In genomic region chr12:124771462-124772361, GRCh38 we compare ENCODE assay signal across 8 cellular contexts.
DNase-seq lines count a peak whose midpoint lies in the region; ATAC-seq and TF ChIP-seq lines count a peak whose summit lies in the region.

No MANE protein-coding gene starts in this region.

- H3K27me3 Mint-ChIP-seq in dendritic cell treated with granulocyte-macrophage colony-stimulating factor and Interleukin-4, amounts not matched to agents 40 ng/mL and 50 ng/mL, for 4 days = peaks cover 12% of the 10 kb centered on the region

- H3K4me1 ChIP-seq in HAP-1 = peaks cover 10% of the 10 kb centered on the region
- H3K4me1 ChIP-seq in lower lobe of right lung = peaks cover 34% of the 10 kb centered on the region

- H3K9me3 Mint-ChIP-seq in dendritic cell treated with granulocyte-macrophage colony-stimulating factor and Interleukin-4, amounts not matched to agents 40 ng/mL and 50 ng/mL, for 4 days = no peaks in the 10 kb centered on the region

- no peak overlapping the region for H3K4me3 Mint-ChIP-seq in dendritic cell treated with granulocyte-macrophage colony-stimulating factor and Interleukin-4, amounts not matched to agents 40 ng/mL and 50 ng/mL, for 4 days

- peak; percentile 79 to 83 for ATAC-seq in lower lobe of right lung
- ATAC-seq in GM21447 (IDR thresholded peaks at IDR 0.05; ENCODE audit: unreplicated experiment) = no peak

- peak; percentile 96 for TF ChIP-seq CTCF in lower lobe of right lung (IDR thresholded peaks at IDR 0.05)

- intact Hi-C loops in dendritic cell treated with granulocyte-macrophage colony-stimulating factor and Interleukin-4, amounts not matched to agents 40 ng/mL and 50 ng/mL, for 4 days (cut with micrococcal nuclease) = loop anchor here (5.0 to 10.0 kb wide), 3 partner anchors 133 to 734 kb away; no protein-coding TSS in a partner anchor
- intact Hi-C loops in lower lobe of right lung (cut with DNase I) = loop anchor here (10.0 kb wide), 1 partner anchor 737 kb away; no protein-coding TSS in a partner anchor

- no peaks in the 10 kb centered on the region for H3K9me3 ChIP-seq in HAP-1
- H3K9me3 ChIP-seq in lower lobe of right lung = no peaks in the 10 kb centered on the region

- H3K36me3 Mint-ChIP-seq in dendritic cell treated with granulocyte-macrophage colony-stimulating factor and Interleukin-4, amounts not matched to agents 40 ng/mL and 50 ng/mL, for 4 days (ENCODE audit: low read depth) = peaks cover 12% of the 10 kb centered on the region

- no peak overlapping the region for H3K27ac ChIP-seq in lower lobe of right lung

- H3K27ac Mint-ChIP-seq in dendritic cell treated with granulocyte-macrophage colony-stimulating factor and Interleukin-4, amounts not matched to agents 40 ng/mL and 50 ng/mL, for 4 days = peak overlapping the region; percentile 69

- H3K27me3 ChIP-seq in HAP-1 (ENCODE audit: low read depth) (no peaks in the 10 kb centered on the region), lower lobe of right lung (ENCODE audit: low read depth) (no peaks in the 10 kb centered on the region)

- H3K36me3 ChIP-seq in HAP-1 (replicated peaks) (no peaks in the 10 kb centered on the region), lower lobe of right lung (no peaks in the 10 kb centered on the region)

- DNase-seq in AML-193 (lab: John Stamatoyannopoulos, UW) (peak; percentile 35 to 50), HAP-1 (ENCODE audit: low spot score in 2 of 2) (peak; percentile 40 to 93), NCI-H524 treated with DMSO at 0.1 percent for 48 hours (lab: John Stamatoyannopoulos, UW) (peak; percentile 21), lower lobe of right lung (peak; percentile 89)
- peak; percentile 76 to 79 for DNase-seq in activated CD4-positive, alpha-beta T cell treated with anti-CD3 and anti-CD28 coated beads, Interleukin-2, amount 50 U/mL, for 24 hours (ENCODE audit: low read depth in 1 of 2, low spot score in 1 of 2)
- peak; percentile 52 for DNase-seq in stimulated activated CD8-positive, alpha-beta memory T cell treated with anti-CD3 and anti-CD28 coated beads, Interleukin-12 subunit alpha, Interleukin-12 subunit beta, amount 100 ng/mL, for 24 hours (ENCODE audit: extremely low read depth)

- H3K4me1 Mint-ChIP-seq in dendritic cell treated with granulocyte-macrophage colony-stimulating factor and Interleukin-4, amounts not matched to agents 40 ng/mL and 50 ng/mL, for 4 days (ENCODE audit: low read depth) = peaks cover 69% of the 10 kb centered on the region

- in situ Hi-C loops in HAP-1 (cut with MboI; ENCODE audit: low sequenced_read_pairs) = no loop called here

- H3K4me3 ChIP-seq in HAP-1 (no peak overlapping the region), lower lobe of right lung (no peak overlapping the region)

Comparison
In these comparisons a context has a peak if more than half of its experiments do, and no peak if none do; other contexts are left out.
1. DNase-seq: peak in every context shown above with its lines; median percentile 89 in lower lobe of right lung; 78 in activated CD4-positive, alpha-beta T cell treated with anti-CD3 and anti-CD28 coated beads, Interleukin-2, amount 50 U/mL, for 24 hours; 66 in HAP-1; 52 in stimulated activated CD8-positive, alpha-beta memory T cell treated with anti-CD3 and anti-CD28 coated beads, Interleukin-12 subunit alpha, Interleukin-12 subunit beta, amount 100 ng/mL, for 24 hours; 42 in AML-193; 21 in NCI-H524 treated with DMSO at 0.1 percent for 48 hours.